15 cellular contexts compared by ENCODE assay signal in the genomic region with DNA sequence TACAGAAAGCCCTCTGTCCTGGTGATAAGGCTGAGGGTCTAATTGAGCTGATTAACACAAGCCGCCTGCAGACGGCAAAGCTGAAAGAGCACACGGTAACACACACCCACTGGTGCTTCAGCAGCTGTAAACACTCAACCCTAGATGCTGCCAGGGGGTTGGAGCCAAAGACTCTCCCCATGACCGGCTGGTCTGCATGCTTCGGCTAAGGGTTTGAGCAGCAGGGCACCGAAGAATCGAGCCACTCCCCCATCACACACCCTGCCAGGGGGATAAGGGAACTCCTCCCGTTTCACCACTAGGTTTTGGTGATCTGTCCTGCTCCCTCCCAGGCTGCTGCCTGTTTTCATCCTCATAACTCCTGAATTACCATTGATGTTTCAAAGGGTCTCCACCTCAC.
DNase-seq lines count a peak whose midpoint lies in the region; ATAC-seq and TF ChIP-seq lines count a peak whose summit lies in the region.
"Had no signal": no experiment of that assay in that cellular context is flagged by ENCODE, and none has a peak within 500 bp of the region (broad histone marks: within the 10 kb centered on the region; RNA-seq: fewer than 3 reads in every experiment).

No MANE protein-coding gene starts in this region.

- no peaks in the 10 kb centered on the region for H3K79me2 ChIP-seq in GM23338 (replicated peaks; ENCODE audit: insufficient read depth)
- no peaks in the 10 kb centered on the region for H3K79me2 ChIP-seq in mesendoderm (ENCODE audit: control insufficient read depth, insufficient read depth, low read length)

- H3K9me3 Mint-ChIP-seq in GM23338 (0 out of 3 replicates have a peak, but pooled peaks cover 3% of the 10 kb centered on the region), WTC11 (peaks cover 16% of the 10 kb centered on the region)

- H3K4me1 ChIP-seq in GM23338 (ENCODE audit: insufficient read depth), result peaks cover 27% of the 10 kb centered on the region; the same call in 1 of the 2 replicates
- H3K4me1 ChIP-seq in mesendoderm (ENCODE audit: control insufficient read depth, low read depth, low read length), result peaks cover 4% of the 10 kb centered on the region
- H3K4me1 ChIP-seq in neuronal stem cell (ENCODE audit: control insufficient read depth in 2 of 2, insufficient read depth in 1 of 2, low read depth in 1 of 2, low read length in 2 of 2), result peaks cover 0 to 18% of the 10 kb centered on the region in 2 donors

- H3K56ac ChIP-seq in mesendoderm (ENCODE audit: low read length), result no peak overlapping the region

- no peak overlapping the region for H3K14ac ChIP-seq in neuronal stem cell (ENCODE audit: low read length)

- no peak overlapping the region for H4K91ac ChIP-seq in neuronal stem cell (ENCODE audit: low read depth, low read length, poor library complexity)

- POLR2A ChIA-PET in WTC11 (lab: Charles Lee), result no interaction called here

- WGBS in mesendoderm (ENCODE audit: extremely low coverage, insufficient coverage, low lambda C conversion rate), result no CpG with 5 or more reads among the region's 8 CpGs
- no CpG with 5 or more reads among the region's 8 CpGs for WGBS in neuronal stem cell (ENCODE audit: extremely low coverage in 2 of 2, insufficient read length in 2 of 2, insufficient replicate concordance in 1 of 2), 2 donors

- H2BK15ac ChIP-seq in mesendoderm (replicated peaks; ENCODE audit: low read depth), result no peak overlapping the region
- H2BK15ac ChIP-seq in neuronal stem cell (ENCODE audit: low read length), result no peak overlapping the region

- no peak for DNase-seq in GM23338 (ENCODE audit: low spot score)
- no peak for DNase-seq in WTC11 (ENCODE audit: low spot score)
- peak; percentile 43 for DNase-seq in mesendoderm
- no peak for DNase-seq in neuronal stem cell (ENCODE audit: low spot score)
- no peak for DNase-seq in NCI-H82 treated with DMSO at 0.1 percent for 48 hours (lab: John Stamatoyannopoulos, UW; ENCODE audit: unreplicated experiment)
- no peak for DNase-seq in mucosa of gallbladder (ENCODE audit: low spot score)
- DNase-seq: C1 segment of cervical spinal cord; Calu3; CD4-positive, alpha-beta memory T cell; COR-L47; DMS53; DMS79 treated with DMSO at 0.1 percent for 48 hours; GOT3; HFFc6 had no signal

- H3K27me3 Mint-ChIP-seq in GM23338 (ENCODE audit: insufficient read depth, low read depth, poor library complexity) (peaks cover 4% of the 10 kb centered on the region), WTC11 (ENCODE audit: low read depth) (no peaks in the 10 kb centered on the region)

- H2BK5ac ChIP-seq in mesendoderm (ENCODE audit: low read length) (no peak overlapping the region), neuronal stem cell (ENCODE audit: low read length) (no peak overlapping the region)

- H4K20me1 ChIP-seq in GM23338 (replicated peaks; ENCODE audit: insufficient read depth), result no peaks in the 10 kb centered on the region

- H3K36me3 Mint-ChIP-seq in GM23338 (ENCODE audit: low read depth) (peaks cover 36% of the 10 kb centered on the region), WTC11 (peaks cover 20% of the 10 kb centered on the region)
- H3K36me3 Mint-ChIP-seq: CD4-positive, alpha-beta memory T cell had no signal

- H3K4ac ChIP-seq in mesendoderm (ENCODE audit: low read depth, low read length) (no peak overlapping the region), neuronal stem cell (ENCODE audit: low read length) (no peak overlapping the region)

- peaks cover 44% of the 10 kb centered on the region for H3K4me1 Mint-ChIP-seq in GM23338
- H3K4me1 Mint-ChIP-seq in WTC11, result peaks cover 54% of the 10 kb centered on the region
- H3K4me1 Mint-ChIP-seq: CD4-positive, alpha-beta memory T cell had no signal

- no peaks in the 10 kb centered on the region for H3K36me3 ChIP-seq in GM23338 (ENCODE audit: insufficient read depth)
- no peaks in the 10 kb centered on the region for H3K36me3 ChIP-seq in mesendoderm (ENCODE audit: control insufficient read depth, insufficient read depth, low read length)
- peaks cover 0 to 10% of the 10 kb centered on the region in 2 donors for H3K36me3 ChIP-seq in neuronal stem cell (replicated peaks in 1 of 2; ENCODE audit: control insufficient read depth in 2 of 2, insufficient read depth in 2 of 2, low read length in 2 of 2)
- H3K36me3 ChIP-seq: HAP-1 had no signal

- H2BK120ac ChIP-seq in mesendoderm (ENCODE audit: low read depth, low read length), result no peak overlapping the region
- no peak overlapping the region for H2BK120ac ChIP-seq in neuronal stem cell (ENCODE audit: low read depth, low read length)

- no peak overlapping the region for H3K4me2 ChIP-seq in GM23338
- H3K4me2 ChIP-seq in mesendoderm (ENCODE audit: low read length), result no peak overlapping the region
- H3K4me2 ChIP-seq in neuronal stem cell (ENCODE audit: insufficient read depth, low read length, poor library complexity, severe bottlenecking), result no peak overlapping the region

- no peaks in the 10 kb centered on the region for H3F3A ChIP-seq in GM23338 (replicated peaks; ENCODE audit: low read depth)

- H3K4me3 Mint-ChIP-seq in GM23338 (no peak overlapping the region), WTC11 (no peak overlapping the region)
- H3K4me3 Mint-ChIP-seq: CD4-positive, alpha-beta memory T cell; HFFc6 had no signal

- H3K27me3 ChIP-seq in GM23338 (ENCODE audit: insufficient read depth) (no peaks in the 10 kb centered on the region), mesendoderm (ENCODE audit: insufficient read depth, low read length, poor library complexity) (no peaks in the 10 kb centered on the region), neuronal stem cell (ENCODE audit: control insufficient read depth in 3 of 3, insufficient read depth in 3 of 3, low read depth in 1 of 3, low read length in 3 of 3) (no peaks in the 10 kb centered on the region)

- H3K79me1 ChIP-seq in mesendoderm (ENCODE audit: low read length) (no peaks in the 10 kb centered on the region), neuronal stem cell (ENCODE audit: low read depth, low read length) (no peaks in the 10 kb centered on the region)

- ATAC-seq in GM23338 (peak; percentile 43; the same call in 1 of the 3 replicates), WTC11 (peak; percentile 25; the same call in 1 of the 2 replicates)

- no peak overlapping the region for H3K9ac ChIP-seq in mesendoderm (ENCODE audit: low read length)
- H3K9ac ChIP-seq in neuronal stem cell (ENCODE audit: low read depth, low read length, poor library complexity), result no peak overlapping the region

- H4K5ac ChIP-seq in mesendoderm (ENCODE audit: low read length), result no peak overlapping the region

- H3K27ac ChIP-seq in GM23338 (ENCODE audit: low read depth), result no peak overlapping the region
- H3K27ac ChIP-seq in mesendoderm (ENCODE audit: low read depth, low read length), result no peak overlapping the region
- no peak overlapping the region for H3K27ac ChIP-seq in neuronal stem cell (replicated peaks; ENCODE audit: low read length)

- H3K23ac ChIP-seq in mesendoderm (ENCODE audit: low read length), result no peak overlapping the region
- no peak overlapping the region for H3K23ac ChIP-seq in neuronal stem cell (ENCODE audit: low read depth, low read length, poor library complexity)

- H4K8ac ChIP-seq in mesendoderm (ENCODE audit: low read depth, low read length) (no peak overlapping the region), neuronal stem cell (ENCODE audit: low read depth, low read length) (no peak overlapping the region)

- H2AK5ac ChIP-seq in mesendoderm (ENCODE audit: low read length) (no peak overlapping the region), neuronal stem cell (ENCODE audit: low read depth, low read length) (no peak overlapping the region)

- H2AFZ ChIP-seq in GM23338, result no peak overlapping the region
- H2AFZ ChIP-seq in neuronal stem cell (ENCODE audit: low read length), result no peak overlapping the region

- H3K27ac Mint-ChIP-seq in GM23338 (no peak overlapping the region), WTC11 (no peak overlapping the region)
- H3K27ac Mint-ChIP-seq: CD4-positive, alpha-beta memory T cell; HFFc6 had no signal

- H3K9me2 ChIP-seq in GM23338 (ENCODE audit: insufficient read depth), result peaks cover 7% of the 10 kb centered on the region; the same call in 1 of the 2 replicates

- H3K18ac ChIP-seq in mesendoderm (ENCODE audit: low read length), result no peak overlapping the region
- no peak overlapping the region for H3K18ac ChIP-seq in neuronal stem cell (ENCODE audit: low read length)

- H3K4me3 ChIP-seq in GM23338 (no peak overlapping the region), mesendoderm (ENCODE audit: low read length) (no peak overlapping the region), neuronal stem cell (ENCODE audit: low read length in 2 of 2) (no peak overlapping the region)
- H3K4me3 ChIP-seq: HAP-1 had no signal

- peaks cover 0 to 7% of the 10 kb centered on the region in 2 donors for H3K9me3 ChIP-seq in neuronal stem cell (replicated peaks in 1 of 2; ENCODE audit: control insufficient read depth in 2 of 2, insufficient read depth in 1 of 2, low read depth in 1 of 2, low read length in 2 of 2)
- H3K9me3 ChIP-seq: HAP-1 had no signal

- CTCF ChIA-PET in WTC11 (lab: Charles Lee), result no interaction called here

- H2BK12ac ChIP-seq in neuronal stem cell (ENCODE audit: low read length), result no peak overlapping the region

- TF ChIP-seq CTCF in GM23338 (conservative IDR thresholded peaks at IDR 0.05; ENCODE audit: low read depth in 2 of 2), result no peak
- no peak for TF ChIP-seq CTCF in WTC11 (IDR thresholded peaks at IDR 0.05)

TF ChIP-seq in GM23338, 12 proteins besides CTCF, POLR2A, EP300 and RAD21 (continues in another document):
- no peak for TF ChIP-seq CREB1 (CRISPR knock-in tag; IDR thresholded peaks at IDR 0.05; ENCODE audit: low read depth)

TF ChIP-seq in WTC11, 78 proteins besides CTCF, POLR2A, EP300 and RAD21:
- TF ChIP-seq SMAD4 (CRISPR knock-in tag; IDR thresholded peaks at IDR 0.05) (no peak), ZNF671 (CRISPR knock-in tag; IDR thresholded peaks at IDR 0.05) (no peak), ZNF396 (CRISPR knock-in tag; IDR thresholded peaks at IDR 0.05; ENCODE audit: borderline replicate concordance) (no peak), MXD4 (CRISPR knock-in tag; IDR thresholded peaks at IDR 0.05; ENCODE audit: borderline replicate concordance) (no peak), SMAD3 (CRISPR knock-in tag; IDR thresholded peaks at IDR 0.05; ENCODE audit: borderline replicate concordance) (no peak), NR3C1 (CRISPR knock-in tag; conservative IDR thresholded peaks at IDR 0.05; ENCODE audit: low read depth) (no peak), ZBTB21 (CRISPR knock-in tag; IDR thresholded peaks at IDR 0.05; ENCODE audit: borderline replicate concordance) (no peak), TEAD4 (CRISPR knock-in tag; IDR thresholded peaks at IDR 0.05) (no peak), NFATC4 (CRISPR knock-in tag; IDR thresholded peaks at IDR 0.05) (no peak)
- TF ChIP-seq, protein P1, sequence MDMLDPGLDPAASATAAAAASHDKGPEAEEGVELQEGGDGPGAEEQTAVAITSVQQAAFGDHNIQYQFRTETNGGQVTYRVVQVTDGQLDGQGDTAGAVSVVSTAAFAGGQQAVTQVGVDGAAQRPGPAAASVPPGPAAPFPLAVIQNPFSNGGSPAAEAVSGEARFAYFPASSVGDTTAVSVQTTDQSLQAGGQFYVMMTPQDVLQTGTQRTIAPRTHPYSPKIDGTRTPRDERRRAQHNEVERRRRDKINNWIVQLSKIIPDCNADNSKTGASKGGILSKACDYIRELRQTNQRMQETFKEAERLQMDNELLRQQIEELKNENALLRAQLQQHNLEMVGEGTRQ (CRISPR knock-in tag; IDR thresholded peaks at IDR 0.05), result no peak
TF ChIP-seq in WTC11: peak in this region for 0.
